Comparison of ENCODE assay signal across 10 cellular contexts in the genomic region with DNA sequence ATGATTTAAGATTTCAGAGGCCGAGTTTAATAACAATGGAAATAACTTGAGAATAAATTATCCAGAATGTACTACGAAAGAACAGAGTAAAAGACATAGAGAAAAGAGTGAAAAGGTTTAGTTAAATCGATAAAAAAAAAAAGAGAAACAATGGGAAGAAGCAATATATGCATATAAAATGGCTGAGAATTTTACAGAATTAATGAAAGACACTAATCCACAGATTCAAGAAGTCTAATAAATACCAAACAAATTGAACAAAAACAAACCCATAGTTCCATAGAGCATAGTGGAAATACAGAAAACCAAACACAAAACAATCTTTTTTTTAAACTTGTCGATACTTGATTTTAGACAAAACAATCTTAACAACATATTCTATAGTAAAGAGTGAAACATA. TPM values are rescaled to one million over a fixed set of nuclear protein-coding genes. Genes with fewer than 3 reads are reported as not detected.
A peak's percentile ranks its signal among the peaks of the same experiment; 100 is the strongest.
DNase-seq lines count a peak whose midpoint lies in the region; ATAC-seq and TF ChIP-seq lines count a peak whose summit lies in the region.
"Had no signal": no experiment of that assay in that cellular context is flagged by ENCODE, and none has a peak within 500 bp of the region (broad histone marks: within the 10 kb centered on the region; RNA-seq: fewer than 3 reads in every experiment).

No MANE protein-coding gene starts in this region.

- no peaks in the 10 kb centered on the region for H3K27me3 Mint-ChIP-seq in activated naive CD4-positive, alpha-beta T cell treated with anti-CD3 and anti-CD28 coated beads, Interleukin-2, amount 50 U/mL, for 24 hours
- H3K27me3 Mint-ChIP-seq in endothelial cell (ENCODE audit: unreplicated experiment) = peaks cover 15% of the 10 kb centered on the region
- H3K27me3 Mint-ChIP-seq in stimulated activated memory B cell treated with anti-CD40 and anti-IgM and Interleukin-4, amounts not matched to agents 10 μg/mL and 1 μg/mL and 100 μg/mL, for 72 hours = no peaks in the 10 kb centered on the region

- H3K27ac Mint-ChIP-seq in activated naive CD4-positive, alpha-beta T cell treated with anti-CD3 and anti-CD28 coated beads, Interleukin-2, amount 50 U/mL, for 24 hours = no peak overlapping the region
- H3K27ac Mint-ChIP-seq in endothelial cell (ENCODE audit: unreplicated experiment) = peak overlapping the region; percentile 89
- H3K27ac Mint-ChIP-seq in stimulated activated memory B cell treated with anti-CD40 and anti-IgM and Interleukin-4, amounts not matched to agents 10 μg/mL and 1 μg/mL and 100 μg/mL, for 72 hours = peak overlapping the region; percentile 28

- H3K9me3 ChIP-seq in SK-N-MC (ENCODE audit: low read depth, low read length) = no peaks in the 10 kb centered on the region
- H3K9me3 ChIP-seq: ovary had no signal

- DNase-seq in activated naive CD4-positive, alpha-beta T cell treated with Interleukin-2 at 50 U/mL for 16 hours = no peak
- no peak for DNase-seq in SK-N-MC (ENCODE audit: low read depth, low spot score)
- DNase-seq in endothelial cell (ENCODE audit: low spot score) = no peak
- DNase-seq in SKM-1 (lab: John Stamatoyannopoulos, UW; ENCODE audit: unreplicated experiment) = no peak
- DNase-seq in DMS 273 treated with DMSO at 0.1 percent for 48 hours (lab: John Stamatoyannopoulos, UW) = no peak
- no peak for DNase-seq in activated CD4-positive, CD25-positive, alpha-beta regulatory T cell treated with anti-CD3 and anti-CD28 coated beads, Interleukin-2, amount 50 U/mL, for 72 hours
- DNase-seq: AML-193, ovary had no signal

- H3K4me3 Mint-ChIP-seq in activated naive CD4-positive, alpha-beta T cell treated with anti-CD3 and anti-CD28 coated beads, Interleukin-2, amount 50 U/mL, for 24 hours = peak overlapping the region; percentile 98
- peak overlapping the region; percentile 100 for H3K4me3 Mint-ChIP-seq in endothelial cell (ENCODE audit: unreplicated experiment)
- H3K4me3 Mint-ChIP-seq in stimulated activated memory B cell treated with anti-CD40 and anti-IgM and Interleukin-4, amounts not matched to agents 10 μg/mL and 1 μg/mL and 100 μg/mL, for 72 hours = peak overlapping the region; percentile 94

- no peak for TF ChIP-seq CTCF in endothelial cell (IDR thresholded peaks at IDR 0.05; ENCODE audit: unreplicated experiment)

- no peak overlapping the region for H3K27ac ChIP-seq in SK-N-MC
- H3K27ac ChIP-seq: ovary had no signal

- peaks cover 4% of the 10 kb centered on the region for H3K36me3 Mint-ChIP-seq in activated naive CD4-positive, alpha-beta T cell treated with anti-CD3 and anti-CD28 coated beads, Interleukin-2, amount 50 U/mL, for 24 hours
- peaks cover 6% of the 10 kb centered on the region for H3K36me3 Mint-ChIP-seq in endothelial cell (ENCODE audit: low read depth, unreplicated experiment)
- no peaks in the 10 kb centered on the region for H3K36me3 Mint-ChIP-seq in stimulated activated memory B cell treated with anti-CD40 and anti-IgM and Interleukin-4, amounts not matched to agents 10 μg/mL and 1 μg/mL and 100 μg/mL, for 72 hours

- H3K9ac ChIP-seq in SK-N-MC (ENCODE audit: insufficient read length) = no peak overlapping the region

- H3K36me3 ChIP-seq in SK-N-MC (ENCODE audit: insufficient read depth, low read length) = no peaks in the 10 kb centered on the region
- H3K36me3 ChIP-seq: ovary had no signal

- H3K4me1 Mint-ChIP-seq in activated naive CD4-positive, alpha-beta T cell treated with anti-CD3 and anti-CD28 coated beads, Interleukin-2, amount 50 U/mL, for 24 hours = peaks cover 56% of the 10 kb centered on the region
- peaks cover 25% of the 10 kb centered on the region for H3K4me1 Mint-ChIP-seq in endothelial cell (ENCODE audit: unreplicated experiment)
- H3K4me1 Mint-ChIP-seq in stimulated activated memory B cell treated with anti-CD40 and anti-IgM and Interleukin-4, amounts not matched to agents 10 μg/mL and 1 μg/mL and 100 μg/mL, for 72 hours = peaks cover 63% of the 10 kb centered on the region

- ATAC-seq in stimulated activated memory B cell treated with anti-CD40 and anti-IgM and Interleukin-4, amounts not matched to agents 10 μg/mL and 1 μg/mL and 100 μg/mL, for 72 hours = no peak

- no peaks in the 10 kb centered on the region for H3K9me3 Mint-ChIP-seq in activated naive CD4-positive, alpha-beta T cell treated with anti-CD3 and anti-CD28 coated beads, Interleukin-2, amount 50 U/mL, for 24 hours
- no peaks in the 10 kb centered on the region for H3K9me3 Mint-ChIP-seq in endothelial cell (ENCODE audit: unreplicated experiment)
- no peaks in the 10 kb centered on the region for H3K9me3 Mint-ChIP-seq in stimulated activated memory B cell treated with anti-CD40 and anti-IgM and Interleukin-4, amounts not matched to agents 10 μg/mL and 1 μg/mL and 100 μg/mL, for 72 hours

- peak overlapping the region; percentile 85; the same call in 1 of the 2 replicates for H3K4me3 ChIP-seq in SK-N-MC

RNA-seq across cellular contexts. Expression of gene PSME3IP1, which starts 1.7 kb away (rescaled TPM):
- 84.8 TPM for total RNA-seq in endothelial cell (ENCODE audit: unreplicated experiment)

RNA-seq across cellular contexts. Expression of gene RSPRY1, which starts 2.0 kb away (rescaled TPM):
- 63.0 TPM for total RNA-seq in endothelial cell (ENCODE audit: unreplicated experiment)
